28 cellular contexts compared by ENCODE assay signal in the genomic region with DNA sequence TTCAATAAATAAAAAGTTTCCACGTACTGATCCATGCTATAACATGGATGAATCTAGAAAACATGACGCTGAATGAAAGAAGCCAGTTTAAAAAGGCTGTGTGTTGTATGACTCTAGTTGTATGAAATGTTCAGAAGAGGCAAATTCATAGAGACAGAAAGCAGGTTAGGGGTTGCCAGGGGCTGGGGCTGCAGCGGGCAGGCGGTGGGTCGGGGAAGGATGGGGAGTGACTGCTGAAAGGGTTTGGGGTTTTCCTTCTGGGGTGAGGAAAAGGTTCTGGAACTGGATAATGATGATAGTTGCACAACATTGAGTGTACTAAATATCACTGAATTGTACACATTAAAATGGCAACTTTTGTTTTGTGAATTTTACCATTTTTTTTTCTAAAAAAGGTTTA.
"Had no signal": no experiment of that assay in that cellular context is flagged by ENCODE, and none has a peak within 500 bp of the region (broad histone marks: within the 10 kb centered on the region; RNA-seq: fewer than 3 reads in every experiment).

No MANE protein-coding gene starts in this region.

- DNase-seq: activated CD4-positive, alpha-beta memory T cell treated with anti-CD3 and anti-CD28 coated beads for 36 hours; activated CD4-positive, alpha-beta T cell treated with anti-CD3 and anti-CD28 coated beads, Interleukin-2, amount 10 ng/mL, durations not matched to agents 24 days and 14 days; activated CD8-positive, alpha-beta memory T cell treated with anti-CD3 and anti-CD28 coated beads, Interleukin-2, amount 50 U/mL, for 4 hours; activated gamma-delta T cell; activated naive CD4-positive, alpha-beta T cell treated with anti-CD3 and anti-CD28 coated beads for 36 hours; activated naive CD8-positive, alpha-beta T cell treated with anti-CD3 and anti-CD28 coated beads, Interleukin-2, amount 50 U/mL, for 24 hours; activated T-cell treated with anti-CD3 and anti-CD28 coated beads for 4 hours; activated T-cell treated with anti-CD3 and anti-CD28 coated beads, Interleukin-2, amount 50 U/mL, for 48 hours; anterior cingulate cortex; brain microvascular endothelial cell; NCI-H1105; NCI-H1417 treated with DMSO at 0.1 percent for 48 hours; NCI-H187 treated with DMSO at 0.1 percent for 48 hours; NCI-H2081; NCI-H226; NCI-H524 treated with DMSO at 0.1 percent for 48 hours; PC-3; Peyer's patch; RPMI8226; SHP77 treated with DMSO at 0.1 percent for 48 hours; SK-N-SH had no signal

- H3K4me3 ChIP-seq: cardiac muscle cell, K562, Peyer's patch, SJSA1 had no signal

- ATAC-seq: activated naive CD8-positive, alpha-beta T cell treated with anti-CD3 and anti-CD28 coated beads, Interleukin-2, amount 50 U/mL, for 24 hours; K562; PC-3 had no signal

- H3K27ac ChIP-seq: brain microvascular endothelial cell, cardiac muscle cell, Peyer's patch, SJSA1 had no signal

- H3K4me1 ChIP-seq: Peyer's patch, SJSA1 had no signal

- H3K36me3 ChIP-seq: brain microvascular endothelial cell, cardiac muscle cell had no signal

- H3K9me3 ChIP-seq: Peyer's patch, SJSA1, SK-N-SH had no signal

- H3K9me3 Mint-ChIP-seq: activated CD4-positive, alpha-beta memory T cell treated with anti-CD3 and anti-CD28 coated beads for 36 hours; activated CD4-positive, alpha-beta T cell treated with anti-CD3 and anti-CD28 coated beads, Interleukin-2, amount 10 ng/mL, durations not matched to agents 24 days and 14 days; activated naive CD4-positive, alpha-beta T cell treated with anti-CD3 and anti-CD28 coated beads for 36 hours; activated naive CD8-positive, alpha-beta T cell treated with anti-CD3 and anti-CD28 coated beads, Interleukin-2, amount 50 U/mL, for 24 hours; central memory CD8-positive, alpha-beta T cell; T-helper 1 cell treated with Interleukin-12 subunit alpha and Interleukin-12 subunit beta and Interleukin-4 antibody, amounts not matched to agents 30 μg/mL and 1 μg/mL, for 36 hours; T-helper 2 cell treated with Interferon-gamma antibody and Interleukin-4, amounts not matched to agents 5 μg/mL and 100 μg/mL, for 36 hours had no signal

- H3K27me3 ChIP-seq: brain microvascular endothelial cell, cardiac muscle cell, Peyer's patch, SJSA1 had no signal

- H3K27ac Mint-ChIP-seq: activated CD4-positive, alpha-beta memory T cell treated with anti-CD3 and anti-CD28 coated beads for 36 hours; activated CD4-positive, alpha-beta T cell treated with anti-CD3 and anti-CD28 coated beads, Interleukin-2, amount 10 ng/mL, durations not matched to agents 24 days and 14 days; activated naive CD8-positive, alpha-beta T cell; activated naive CD8-positive, alpha-beta T cell treated with anti-CD3 and anti-CD28 coated beads, Interleukin-2, amount 50 U/mL, for 24 hours; T-helper 1 cell treated with Interleukin-12 subunit alpha and Interleukin-12 subunit beta and Interleukin-4 antibody, amounts not matched to agents 30 μg/mL and 1 μg/mL, for 36 hours; T-helper 2 cell treated with Interferon-gamma antibody and Interleukin-4, amounts not matched to agents 5 μg/mL and 100 μg/mL, for 36 hours had no signal

- H3K9ac ChIP-seq: SK-N-SH had no signal
